In the genomic region with DNA sequence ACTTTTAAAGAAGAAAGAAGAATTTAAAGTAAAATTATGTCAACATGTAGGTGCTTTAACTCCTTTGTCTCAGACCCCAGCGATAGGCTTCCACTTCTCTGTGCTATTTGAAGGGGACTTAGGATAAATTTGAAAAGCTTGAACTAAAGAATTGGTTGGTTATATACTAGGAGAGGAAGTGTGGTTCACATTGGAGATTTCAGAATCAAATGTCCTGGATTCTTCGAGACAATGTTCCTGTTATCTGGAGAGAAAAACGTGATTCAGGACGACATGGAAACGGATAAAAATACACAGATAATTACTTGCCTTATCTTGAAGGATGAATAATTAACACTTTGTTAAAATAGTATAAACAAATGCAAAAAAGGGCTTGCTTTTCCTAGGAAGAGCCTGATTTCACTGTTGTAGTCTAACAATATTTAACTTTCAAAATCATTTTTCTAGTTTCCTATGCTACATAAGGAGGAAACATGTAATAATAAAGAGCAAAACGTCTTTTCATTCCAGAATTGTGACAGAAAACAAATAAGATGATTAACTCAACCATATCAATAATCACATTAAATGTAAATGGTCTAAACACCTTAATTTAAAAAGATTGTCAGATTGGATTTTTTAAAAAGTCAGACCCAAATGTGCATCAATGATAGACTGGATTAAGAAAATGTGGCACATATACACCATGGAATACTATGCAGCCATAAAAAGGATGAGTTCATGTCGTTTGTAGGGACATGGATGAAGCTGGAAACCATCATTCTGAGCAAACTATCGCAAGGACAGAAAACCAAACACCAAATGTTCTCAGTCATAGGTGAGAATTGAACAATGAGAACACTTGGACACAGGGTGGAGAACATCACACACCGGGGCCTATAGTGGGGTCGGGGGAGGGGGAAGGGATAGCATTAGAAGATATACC, we compare ENCODE assay signal across 1 cellular context.
TF ChIP-seq lines count a peak whose summit lies in the region.

No MANE protein-coding gene starts in this region.

TF ChIP-seq in HEK293, 187 proteins besides CTCF, POLR2A, EP300 and RAD21 (continued from another document):
- TF ChIP-seq, protein P1, sequence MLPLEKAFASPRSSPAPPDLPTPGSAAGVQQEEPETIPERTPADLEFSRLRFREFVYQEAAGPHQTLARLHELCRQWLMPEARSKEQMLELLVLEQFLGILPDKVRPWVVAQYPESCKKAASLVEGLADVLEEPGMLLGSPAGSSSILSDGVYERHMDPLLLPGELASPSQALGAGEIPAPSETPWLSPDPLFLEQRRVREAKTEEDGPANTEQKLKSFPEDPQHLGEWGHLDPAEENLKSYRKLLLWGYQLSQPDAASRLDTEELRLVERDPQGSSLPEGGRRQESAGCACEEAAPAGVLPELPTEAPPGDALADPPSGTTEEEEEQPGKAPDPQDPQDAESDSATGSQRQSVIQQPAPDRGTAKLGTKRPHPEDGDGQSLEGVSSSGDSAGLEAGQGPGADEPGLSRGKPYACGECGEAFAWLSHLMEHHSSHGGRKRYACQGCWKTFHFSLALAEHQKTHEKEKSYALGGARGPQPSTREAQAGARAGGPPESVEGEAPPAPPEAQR (tag by site-specific recombination; IDR thresholded peaks at IDR 0.05), result 0 out of 2 replicates have a peak, but pooled peaks have one; percentile 45
- no peak for TF ChIP-seq SP3 (tag by site-specific recombination; IDR thresholded peaks at IDR 0.05)
